ENCODE assay signal across 9 cellular contexts in genomic region chr13:29845440-29846056, GRCh38. TPM values are rescaled to one million over a fixed set of nuclear protein-coding genes. Genes with fewer than 3 reads are reported as not detected.
A peak's percentile ranks its signal among the peaks of the same experiment; 100 is the strongest.
DNase-seq lines count a peak whose midpoint lies in the region; ATAC-seq and TF ChIP-seq lines count a peak whose summit lies in the region.
"Had no signal": no experiment of that assay in that cellular context is flagged by ENCODE, and none has a peak within 500 bp of the region (broad histone marks: within the 10 kb centered on the region; RNA-seq: fewer than 3 reads in every experiment).

No MANE protein-coding gene starts in this region.

- H3K27me3 ChIP-seq in Karpas-422 (ENCODE audit: low read length) = 0 out of 2 replicates have a peak, but pooled peaks cover 4% of the 10 kb centered on the region
- H3K27me3 ChIP-seq in naive thymus-derived CD4-positive, alpha-beta T cell (ENCODE audit: control insufficient read depth in 2 of 2, insufficient read depth in 2 of 2, low read length in 2 of 2) = no peaks in the 10 kb centered on the region
- H3K27me3 ChIP-seq: SJSA1 had no signal

- intact Hi-C loops in naive thymus-derived CD4-positive, alpha-beta T cell (cut with micrococcal nuclease) = loop anchor here (1.0 to 5.0 kb wide), 8 partner anchors 74 to 897 kb away; no protein-coding TSS in a partner anchor

- no peak overlapping the region for H2AFZ ChIP-seq in Karpas-422 (ENCODE audit: low read length)

- peak; percentile 84 for TF ChIP-seq CTCF in C4-2B (conservative IDR thresholded peaks at IDR 0.05)
- peak; percentile 85 for TF ChIP-seq CTCF in chondrocyte (IDR thresholded peaks at IDR 0.05)

- H3K4me3 ChIP-seq in Karpas-422 (ENCODE audit: low read length) = no peak overlapping the region
- no peak overlapping the region for H3K4me3 ChIP-seq in naive thymus-derived CD4-positive, alpha-beta T cell (ENCODE audit: low read length)

- no peak for ATAC-seq in naive thymus-derived CD4-positive, alpha-beta T cell
- ATAC-seq in HG02884 (IDR thresholded peaks at IDR 0.05; ENCODE audit: unreplicated experiment) = no peak
- ATAC-seq in GM21447 (IDR thresholded peaks at IDR 0.05; ENCODE audit: unreplicated experiment) = no peak
- ATAC-seq in HG02970 (IDR thresholded peaks at IDR 0.05; ENCODE audit: low FRiP score, unreplicated experiment) = no peak

- CTCF ChIA-PET in naive thymus-derived CD4-positive, alpha-beta T cell (lab: Charles Lee) = interaction anchor here (0.7 to 9.0 kb wide), 6 partner anchors 42 to 285 kb away, joined by 3 to 109 read pairs (median 7); no protein-coding TSS in a partner anchor

- DNase-seq in Karpas-422 = peak; percentile 46
- DNase-seq in chondrocyte (ENCODE audit: low spot score) = no peak
- DNase-seq in naive thymus-derived CD4-positive, alpha-beta T cell = peak in 4 of 9 donors; percentile 10 to 19 (median 15)
- no peak for DNase-seq in caudate nucleus (lab: John Stamatoyannopoulos, UW)

- H3K9ac ChIP-seq in Karpas-422 (ENCODE audit: low read length) = no peak overlapping the region

- H3K4me3 Mint-ChIP-seq in chondrocyte (ENCODE audit: unreplicated experiment) = no peak overlapping the region
- peak overlapping the region in 8 of 10 donors; percentile 4 to 54 (median 38) for H3K4me3 Mint-ChIP-seq in naive thymus-derived CD4-positive, alpha-beta T cell

- H3K79me2 ChIP-seq in Karpas-422 (ENCODE audit: low read length) = no peaks in the 10 kb centered on the region

- H3K4me2 ChIP-seq in Karpas-422 (ENCODE audit: low read depth, low read length, poor library complexity, severe bottlenecking) = no peak overlapping the region

- H3K27ac ChIP-seq in C4-2B (no peak overlapping the region), Karpas-422 (ENCODE audit: low read length) (no peak overlapping the region), caudate nucleus (ENCODE audit: low read depth, low read length) (no peak overlapping the region)
- H3K27ac ChIP-seq in naive thymus-derived CD4-positive, alpha-beta T cell (ENCODE audit: low read depth, low read length) = no peak overlapping the region
- H3K27ac ChIP-seq: SJSA1 had no signal

- H3K27ac Mint-ChIP-seq in chondrocyte (ENCODE audit: unreplicated experiment) = peak overlapping the region; percentile 29
- peak overlapping the region in 1 of 9 donors; percentile 60 for H3K27ac Mint-ChIP-seq in naive thymus-derived CD4-positive, alpha-beta T cell

- no peaks in the 10 kb centered on the region for H3K9me2 ChIP-seq in Karpas-422 (replicated peaks; ENCODE audit: insufficient read depth, low read length)

- no peaks in the 10 kb centered on the region for H3K27me3 Mint-ChIP-seq in chondrocyte (ENCODE audit: low read depth)
- H3K27me3 Mint-ChIP-seq in naive thymus-derived CD4-positive, alpha-beta T cell = peaks cover 0 to 3% (median 0%) of the 10 kb centered on the region in 5 donors

- H3K36me3 Mint-ChIP-seq in chondrocyte (ENCODE audit: low read depth) = peaks cover 1% of the 10 kb centered on the region
- peaks cover 0 to 7% (median 0%) of the 10 kb centered on the region in 5 donors for H3K36me3 Mint-ChIP-seq in naive thymus-derived CD4-positive, alpha-beta T cell

- H3K9me3 ChIP-seq in Karpas-422 (ENCODE audit: low read length) = no peaks in the 10 kb centered on the region
- H3K9me3 ChIP-seq in naive thymus-derived CD4-positive, alpha-beta T cell (ENCODE audit: control insufficient read depth in 2 of 3, low read length in 3 of 3) = no peaks in the 10 kb centered on the region
- H3K9me3 ChIP-seq: SJSA1 had no signal

- H3K4me1 ChIP-seq in Karpas-422 (ENCODE audit: low read length) = peaks cover 14% of the 10 kb centered on the region
- H3K4me1 ChIP-seq in naive thymus-derived CD4-positive, alpha-beta T cell (ENCODE audit: control insufficient read depth in 2 of 2, insufficient read depth in 2 of 2, low read length in 2 of 2) = peaks cover 13 to 16% of the 10 kb centered on the region in 2 donors

- H3K4me1 Mint-ChIP-seq in chondrocyte (ENCODE audit: low read depth) = peaks cover 64% of the 10 kb centered on the region
- peaks cover 35 to 77% (median 62%) of the 10 kb centered on the region in 7 donors for H3K4me1 Mint-ChIP-seq in naive thymus-derived CD4-positive, alpha-beta T cell

- H3K36me3 ChIP-seq in Karpas-422 (ENCODE audit: insufficient read depth, low read length) = no peaks in the 10 kb centered on the region
- peaks cover 0 to 10% (median 0%) of the 10 kb centered on the region in 3 experiments for H3K36me3 ChIP-seq in naive thymus-derived CD4-positive, alpha-beta T cell (ENCODE audit: control insufficient read depth in 2 of 3, insufficient read depth in 3 of 3, low read length in 3 of 3)
- H3K36me3 ChIP-seq: SJSA1 had no signal

- H3K9me3 Mint-ChIP-seq in chondrocyte (ENCODE audit: low read depth) = no peaks in the 10 kb centered on the region
- peaks cover 0 to 1% (median 0%) of the 10 kb centered on the region in 11 donors for H3K9me3 Mint-ChIP-seq in naive thymus-derived CD4-positive, alpha-beta T cell

- H4K20me1 ChIP-seq in Karpas-422 (ENCODE audit: insufficient read depth, low read depth, low read length) = peaks cover 23% of the 10 kb centered on the region

- POLR2A ChIA-PET in naive thymus-derived CD4-positive, alpha-beta T cell (lab: Charles Lee) = interaction anchor here (1.0 to 4.0 kb wide), 2 partner anchors 91 to 270 kb away, joined by 6 to 35 read pairs; no protein-coding TSS in a partner anchor

RNA-seq across cellular contexts. Expression of gene UBL3, which starts 4.9 kb away (rescaled TPM):
- total RNA-seq in Karpas-422 (2014; rRNA removed; shearing (Covaris generic); ENCODE audit: low replicate concordance) = 2.1 and 3.9 TPM in 2 replicates
- 21.3 to 41.8 TPM (median 23.5 TPM) in 3 replicates for total RNA-seq in chondrocyte
- total RNA-seq in naive thymus-derived CD4-positive, alpha-beta T cell = 10 to 100 TPM; 12.7 to 34.5 (median 28.9) TPM
- 10 to 100 TPM; 27.3 to 30.8 TPM for polyA plus RNA-seq in naive thymus-derived CD4-positive, alpha-beta T cell
